Comparison of ENCODE assay signal across 1 cellular context in the genomic region with DNA sequence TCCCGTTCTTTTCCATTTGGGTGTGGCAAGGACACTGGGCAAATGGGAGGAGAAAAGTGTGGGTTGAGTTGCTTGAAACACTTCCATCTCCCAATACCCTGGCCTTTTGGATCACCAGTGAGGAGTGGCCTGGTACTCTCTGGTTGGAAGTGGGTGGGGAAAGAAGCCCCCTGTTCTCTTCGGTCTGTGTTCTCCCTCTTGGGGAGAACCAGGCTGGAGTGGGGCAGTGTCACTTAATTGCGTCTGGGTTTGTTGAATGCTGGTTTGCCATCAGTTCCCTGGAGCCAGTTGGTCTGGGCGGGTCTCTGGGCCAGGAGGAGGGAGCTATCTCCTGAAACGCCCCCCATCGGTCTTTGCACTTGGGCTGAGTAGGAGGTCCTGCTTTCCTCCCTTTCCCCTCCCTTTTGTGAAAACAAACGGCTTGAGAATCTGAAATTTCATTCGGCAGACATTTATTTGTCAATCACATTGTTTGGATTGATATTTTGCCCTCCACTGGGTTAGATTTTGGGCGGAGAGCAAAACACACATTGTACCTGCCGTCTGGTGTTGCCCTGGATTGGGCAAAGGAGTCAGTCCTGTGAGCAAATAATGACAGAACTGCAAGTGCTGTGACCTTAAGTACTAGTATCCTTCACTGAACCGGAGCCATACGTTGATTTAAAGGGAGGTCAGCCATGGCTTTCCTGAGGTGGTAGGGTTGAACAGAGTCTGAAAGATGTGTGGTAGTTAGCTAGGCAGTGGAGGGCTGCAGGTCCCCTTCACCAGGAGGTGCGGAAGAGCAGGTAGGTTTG.
TF ChIP-seq lines count a peak whose summit lies in the region.

No MANE protein-coding gene starts in this region.

TF ChIP-seq in HepG2, 621 proteins besides CTCF, POLR2A, EP300 and RAD21 (continued from another document and continues in another):
- TF ChIP-seq, protein P1, sequence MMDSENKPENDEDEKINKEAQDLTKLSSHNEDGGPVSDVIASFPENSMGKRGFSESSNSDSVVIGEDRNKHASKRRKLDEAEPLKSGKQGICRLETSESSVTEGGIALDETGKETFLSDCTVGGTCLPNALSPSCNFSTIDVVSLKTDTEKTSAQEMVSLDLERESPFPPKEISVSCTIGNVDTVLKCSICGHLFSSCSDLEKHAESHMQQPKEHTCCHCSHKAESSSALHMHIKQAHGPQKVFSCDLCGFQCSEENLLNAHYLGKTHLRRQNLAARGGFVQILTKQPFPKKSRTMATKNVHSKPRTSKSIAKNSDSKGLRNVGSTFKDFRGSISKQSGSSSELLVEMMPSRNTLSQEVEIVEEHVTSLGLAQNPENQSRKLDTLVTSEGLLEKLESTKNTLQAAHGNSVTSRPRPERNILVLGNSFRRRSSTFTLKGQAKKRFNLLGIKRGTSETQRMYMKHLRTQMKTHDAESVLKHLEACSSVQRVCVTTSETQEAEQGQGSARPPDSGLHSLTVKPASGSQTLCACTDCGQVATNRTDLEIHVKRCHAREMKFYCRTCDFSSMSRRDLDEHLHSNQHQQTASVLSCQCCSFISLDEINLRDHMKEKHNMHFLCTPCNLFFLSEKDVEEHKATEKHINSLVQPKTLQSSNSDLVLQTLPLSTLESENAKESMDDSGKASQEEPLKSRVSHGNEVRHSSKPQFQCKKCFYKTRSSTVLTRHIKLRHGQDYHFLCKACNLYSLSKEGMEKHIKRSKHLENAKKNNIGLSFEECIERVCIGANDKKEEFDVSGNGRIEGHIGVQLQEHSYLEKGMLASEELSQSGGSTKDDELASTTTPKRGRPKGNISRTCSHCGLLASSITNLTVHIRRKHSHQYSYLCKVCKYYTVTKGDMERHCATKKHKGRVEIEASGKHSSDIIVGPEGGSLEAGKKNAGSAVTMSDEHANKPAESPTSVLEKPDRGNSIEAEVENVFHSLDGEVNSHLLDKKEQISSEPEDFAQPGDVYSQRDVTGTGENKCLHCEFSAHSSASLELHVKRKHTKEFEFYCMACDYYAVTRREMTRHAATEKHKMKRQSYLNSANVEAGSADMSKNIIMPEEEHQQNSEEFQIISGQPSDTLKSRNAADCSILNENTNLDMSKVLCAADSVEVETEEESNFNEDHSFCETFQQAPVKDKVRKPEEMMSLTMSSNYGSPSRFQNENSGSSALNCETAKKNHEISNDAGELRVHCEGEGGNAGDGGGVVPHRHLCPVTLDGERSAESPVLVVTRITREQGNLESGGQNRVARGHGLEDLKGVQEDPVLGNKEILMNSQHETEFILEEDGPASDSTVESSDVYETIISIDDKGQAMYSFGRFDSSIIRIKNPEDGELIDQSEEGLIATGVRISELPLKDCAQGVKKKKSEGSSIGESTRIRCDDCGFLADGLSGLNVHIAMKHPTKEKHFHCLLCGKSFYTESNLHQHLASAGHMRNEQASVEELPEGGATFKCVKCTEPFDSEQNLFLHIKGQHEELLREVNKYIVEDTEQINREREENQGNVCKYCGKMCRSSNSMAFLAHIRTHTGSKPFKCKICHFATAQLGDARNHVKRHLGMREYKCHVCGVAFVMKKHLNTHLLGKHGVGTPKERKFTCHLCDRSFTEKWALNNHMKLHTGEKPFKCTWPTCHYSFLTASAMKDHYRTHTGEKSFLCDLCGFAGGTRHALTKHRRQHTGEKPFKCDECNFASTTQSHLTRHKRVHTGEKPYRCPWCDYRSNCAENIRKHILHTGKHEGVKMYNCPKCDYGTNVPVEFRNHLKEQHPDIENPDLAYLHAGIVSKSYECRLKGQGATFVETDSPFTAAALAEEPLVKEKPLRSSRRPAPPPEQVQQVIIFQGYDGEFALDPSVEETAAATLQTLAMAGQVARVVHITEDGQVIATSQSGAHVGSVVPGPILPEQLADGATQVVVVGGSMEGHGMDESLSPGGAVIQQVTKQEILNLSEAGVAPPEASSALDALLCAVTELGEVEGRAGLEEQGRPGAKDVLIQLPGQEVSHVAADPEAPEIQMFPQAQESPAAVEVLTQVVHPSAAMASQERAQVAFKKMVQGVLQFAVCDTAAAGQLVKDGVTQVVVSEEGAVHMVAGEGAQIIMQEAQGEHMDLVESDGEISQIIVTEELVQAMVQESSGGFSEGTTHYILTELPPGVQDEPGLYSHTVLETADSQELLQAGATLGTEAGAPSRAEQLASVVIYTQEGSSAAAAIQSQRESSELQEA (CRISPR knock-in tag; IDR thresholded peaks at IDR 0.05; ENCODE audit: not compliant biosample characterization): peak; percentile 41
- TF ChIP-seq ZNF772 (CRISPR knock-in tag; IDR thresholded peaks at IDR 0.05) (peak; percentile 40; the same call in 1 of the 2 replicates), ZMAT3 (CRISPR knock-in tag; conservative IDR thresholded peaks at IDR 0.05) (no peak), ZNF850 (CRISPR knock-in tag; conservative IDR thresholded peaks at IDR 0.05) (0 out of 2 replicates have a peak, but pooled peaks have one; percentile 51), SAP130 (CRISPR knock-in tag; IDR thresholded peaks at IDR 0.05; ENCODE audit: low read depth) (peak; percentile 31; the same call in 1 of the 2 replicates), CCDC6 (CRISPR knock-in tag; IDR thresholded peaks at IDR 0.05) (peak; percentile 52; the same call in 1 of the 2 replicates), ZC3H13 (CRISPR knock-in tag; IDR thresholded peaks at IDR 0.05) (peak; percentile 56; the same call in 1 of the 2 replicates), ZFYVE20 (CRISPR knock-in tag; IDR thresholded peaks at IDR 0.05; ENCODE audit: borderline replicate concordance, low read depth) (no peak), TCF12 (IDR thresholded peaks at IDR 0.05) (no peak), TCF12 (CRISPR knock-in tag; IDR thresholded peaks at IDR 0.05) (no peak), CHD2 (IDR thresholded peaks at IDR 0.05; ENCODE audit: low read depth, low read length) (no peak), ASH2L (IDR thresholded peaks at IDR 0.05; ENCODE audit: insufficient read length, low read depth, low read length) (no peak), ONECUT2 (CRISPR knock-in tag; IDR thresholded peaks at IDR 0.05) (no peak), ZNF329 (CRISPR knock-in tag; IDR thresholded peaks at IDR 0.05; ENCODE audit: low read depth) (no peak), U2AF2 (IDR thresholded peaks at IDR 0.05; ENCODE audit: low read depth, low read length) (no peak), ZNF570 (CRISPR knock-in tag; IDR thresholded peaks at IDR 0.05; ENCODE audit: borderline replicate concordance) (no peak), ZFP1 (CRISPR knock-in tag; IDR thresholded peaks at IDR 0.05) (no peak), ZNF451 (CRISPR knock-in tag; IDR thresholded peaks at IDR 0.05) (no peak), EED (CRISPR knock-in tag; IDR thresholded peaks at IDR 0.05) (peak; percentile 10; the same call in 1 of the 2 replicates), ZNF577 (CRISPR knock-in tag; IDR thresholded peaks at IDR 0.05; ENCODE audit: borderline replicate concordance, low read depth) (no peak), ZBTB7B (CRISPR knock-in tag; IDR thresholded peaks at IDR 0.05) (peak; percentile 15; the same call in 1 of the 2 replicates), HDAC1 (CRISPR knock-in tag; IDR thresholded peaks at IDR 0.05) (peak; percentile 61), ZNF263 (CRISPR knock-in tag; IDR thresholded peaks at IDR 0.05) (0 out of 2 replicates have a peak, but pooled peaks have one; percentile 4), ZNF607 (CRISPR knock-in tag; IDR thresholded peaks at IDR 0.05; ENCODE audit: borderline replicate concordance) (no peak), HOXA9 (CRISPR knock-in tag; IDR thresholded peaks at IDR 0.05; ENCODE audit: borderline replicate concordance) (0 out of 2 replicates have a peak, but pooled peaks have one; percentile 45), POLR2AphosphoS5 (IDR thresholded peaks at IDR 0.05; ENCODE audit: low read depth, low read length) (peak; percentile 59), PHF21A (CRISPR knock-in tag; IDR thresholded peaks at IDR 0.05) (0 out of 2 replicates have a peak, but pooled peaks have one; percentile 23), TBX2 (CRISPR knock-in tag; IDR thresholded peaks at IDR 0.05; ENCODE audit: borderline replicate concordance) (0 out of 2 replicates have a peak, but pooled peaks have one; percentile 22), NONO (IDR thresholded peaks at IDR 0.05) (no peak), NONO (CRISPR knock-in tag; conservative IDR thresholded peaks at IDR 0.05) (peak; percentile 59; the same call in 1 of the 2 replicates), MTF2 (CRISPR knock-in tag; IDR thresholded peaks at IDR 0.05; ENCODE audit: borderline replicate concordance) (0 out of 2 replicates have a peak, but pooled peaks have one; percentile 19), ADNP (CRISPR knock-in tag; IDR thresholded peaks at IDR 0.05) (no peak), MED8 (CRISPR knock-in tag; IDR thresholded peaks at IDR 0.05; ENCODE audit: insufficient replicate concordance) (peak; percentile 50), ZNF296 (CRISPR knock-in tag; conservative IDR thresholded peaks at IDR 0.05) (no peak), ZNF674 (CRISPR knock-in tag; IDR thresholded peaks at IDR 0.05; ENCODE audit: low read depth) (no peak), CBX5 (CRISPR knock-in tag; IDR thresholded peaks at IDR 0.05; ENCODE audit: borderline replicate concordance) (0 out of 2 replicates have a peak, but pooled peaks have one; percentile 15), SMAD3 (CRISPR knock-in tag; IDR thresholded peaks at IDR 0.05) (peak; percentile 23; the same call in 1 of the 2 replicates), GATAD2A (CRISPR knock-in tag; IDR thresholded peaks at IDR 0.05) (peak; percentile 11; the same call in 1 of the 2 replicates), ZFP41 (CRISPR knock-in tag; IDR thresholded peaks at IDR 0.05; ENCODE audit: borderline replicate concordance) (no peak), CHD4 (IDR thresholded peaks at IDR 0.05; ENCODE audit: borderline replicate concordance, low read length) (no peak), ATF1 (CRISPR knock-in tag; IDR thresholded peaks at IDR 0.05) (no peak), YEATS4 (CRISPR knock-in tag; IDR thresholded peaks at IDR 0.05; ENCODE audit: borderline replicate concordance) (peak; percentile 41; the same call in 1 of the 2 replicates), ZNF12 (CRISPR knock-in tag; IDR thresholded peaks at IDR 0.05) (no peak)
- TF ChIP-seq, protein P2, sequence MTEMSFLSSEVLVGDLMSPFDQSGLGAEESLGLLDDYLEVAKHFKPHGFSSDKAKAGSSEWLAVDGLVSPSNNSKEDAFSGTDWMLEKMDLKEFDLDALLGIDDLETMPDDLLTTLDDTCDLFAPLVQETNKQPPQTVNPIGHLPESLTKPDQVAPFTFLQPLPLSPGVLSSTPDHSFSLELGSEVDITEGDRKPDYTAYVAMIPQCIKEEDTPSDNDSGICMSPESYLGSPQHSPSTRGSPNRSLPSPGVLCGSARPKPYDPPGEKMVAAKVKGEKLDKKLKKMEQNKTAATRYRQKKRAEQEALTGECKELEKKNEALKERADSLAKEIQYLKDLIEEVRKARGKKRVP (CRISPR knock-in tag; IDR thresholded peaks at IDR 0.05): 0 out of 4 replicates have a peak, but pooled peaks of 1 of the 2 experiments have one; percentile 18
- TF ChIP-seq, protein P3, sequence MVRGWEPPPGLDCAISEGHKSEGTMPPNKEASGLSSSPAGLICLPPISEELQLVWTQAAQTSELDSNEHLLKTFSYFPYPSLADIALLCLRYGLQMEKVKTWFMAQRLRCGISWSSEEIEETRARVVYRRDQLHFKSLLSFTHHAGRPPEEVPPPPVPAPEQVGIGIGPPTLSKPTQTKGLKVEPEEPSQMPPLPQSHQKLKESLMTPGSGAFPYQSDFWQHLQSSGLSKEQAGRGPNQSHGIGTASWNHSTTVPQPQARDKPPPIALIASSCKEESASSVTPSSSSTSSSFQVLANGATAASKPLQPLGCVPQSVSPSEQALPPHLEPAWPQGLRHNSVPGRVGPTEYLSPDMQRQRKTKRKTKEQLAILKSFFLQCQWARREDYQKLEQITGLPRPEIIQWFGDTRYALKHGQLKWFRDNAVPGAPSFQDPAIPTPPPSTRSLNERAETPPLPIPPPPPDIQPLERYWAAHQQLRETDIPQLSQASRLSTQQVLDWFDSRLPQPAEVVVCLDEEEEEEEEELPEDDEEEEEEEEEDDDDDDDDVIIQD (CRISPR knock-in tag; IDR thresholded peaks at IDR 0.05; ENCODE audit: low read depth): 0 out of 2 replicates have a peak, but pooled peaks have one; percentile 9
- TF ChIP-seq, protein P4, sequence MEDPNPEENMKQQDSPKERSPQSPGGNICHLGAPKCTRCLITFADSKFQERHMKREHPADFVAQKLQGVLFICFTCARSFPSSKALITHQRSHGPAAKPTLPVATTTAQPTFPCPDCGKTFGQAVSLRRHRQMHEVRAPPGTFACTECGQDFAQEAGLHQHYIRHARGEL (CRISPR knock-in tag; IDR thresholded peaks at IDR 0.05): no peak
- TF ChIP-seq, protein P5, sequence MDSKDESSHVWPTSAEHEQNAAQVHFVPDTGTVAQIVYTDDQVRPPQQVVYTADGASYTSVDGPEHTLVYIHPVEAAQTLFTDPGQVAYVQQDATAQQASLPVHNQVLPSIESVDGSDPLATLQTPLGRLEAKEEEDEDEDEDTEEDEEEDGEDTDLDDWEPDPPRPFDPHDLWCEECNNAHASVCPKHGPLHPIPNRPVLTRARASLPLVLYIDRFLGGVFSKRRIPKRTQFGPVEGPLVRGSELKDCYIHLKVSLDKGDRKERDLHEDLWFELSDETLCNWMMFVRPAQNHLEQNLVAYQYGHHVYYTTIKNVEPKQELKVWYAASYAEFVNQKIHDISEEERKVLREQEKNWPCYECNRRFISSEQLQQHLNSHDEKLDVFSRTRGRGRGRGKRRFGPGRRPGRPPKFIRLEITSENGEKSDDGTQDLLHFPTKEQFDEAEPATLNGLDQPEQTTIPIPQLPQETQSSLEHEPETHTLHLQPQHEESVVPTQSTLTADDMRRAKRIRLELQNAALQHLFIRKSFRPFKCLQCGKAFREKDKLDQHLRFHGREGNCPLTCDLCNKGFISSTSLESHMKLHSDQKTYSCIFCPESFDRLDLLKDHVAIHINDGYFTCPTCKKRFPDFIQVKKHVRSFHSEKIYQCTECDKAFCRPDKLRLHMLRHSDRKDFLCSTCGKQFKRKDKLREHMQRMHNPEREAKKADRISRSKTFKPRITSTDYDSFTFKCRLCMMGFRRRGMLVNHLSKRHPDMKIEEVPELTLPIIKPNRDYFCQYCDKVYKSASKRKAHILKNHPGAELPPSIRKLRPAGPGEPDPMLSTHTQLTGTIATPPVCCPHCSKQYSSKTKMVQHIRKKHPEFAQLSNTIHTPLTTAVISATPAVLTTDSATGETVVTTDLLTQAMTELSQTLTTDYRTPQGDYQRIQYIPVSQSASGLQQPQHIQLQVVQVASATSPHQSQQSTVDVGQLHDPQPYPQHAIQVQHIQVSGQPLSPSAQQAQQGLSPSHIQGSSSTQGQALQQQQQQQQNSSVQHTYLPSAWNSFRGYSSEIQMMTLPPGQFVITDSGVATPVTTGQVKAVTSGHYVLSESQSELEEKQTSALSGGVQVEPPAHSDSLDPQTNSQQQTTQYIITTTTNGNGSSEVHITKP (CRISPR knock-in tag; IDR thresholded peaks at IDR 0.05; ENCODE audit: low read depth): 0 out of 2 replicates have a peak, but pooled peaks have one; percentile 29
- TF ChIP-seq, protein P6, sequence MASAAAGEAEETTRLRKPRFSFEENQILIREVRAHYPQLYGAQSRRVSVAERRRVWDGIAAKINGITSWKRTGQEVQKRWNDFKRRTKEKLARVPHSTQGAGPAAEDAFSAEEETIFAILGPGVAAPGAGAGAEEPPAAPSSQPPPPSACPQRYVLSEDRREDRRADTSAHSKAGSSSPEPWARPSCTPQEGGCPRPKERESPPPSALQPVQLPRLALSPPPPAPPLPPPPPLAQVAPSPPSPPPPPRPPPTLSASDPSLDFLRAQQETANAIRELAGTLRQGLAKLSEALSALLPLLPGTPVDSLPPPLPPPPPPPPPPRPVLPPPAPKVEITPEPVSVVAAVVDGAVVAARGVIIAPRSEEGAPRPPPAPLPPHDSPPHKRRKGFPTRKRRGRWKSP (CRISPR knock-in tag; IDR thresholded peaks at IDR 0.05): 0 out of 2 replicates have a peak, but pooled peaks have one; percentile 52
- TF ChIP-seq, protein P7, sequence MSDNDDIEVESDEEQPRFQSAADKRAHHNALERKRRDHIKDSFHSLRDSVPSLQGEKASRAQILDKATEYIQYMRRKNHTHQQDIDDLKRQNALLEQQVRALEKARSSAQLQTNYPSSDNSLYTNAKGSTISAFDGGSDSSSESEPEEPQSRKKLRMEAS (IDR thresholded peaks at IDR 0.05): no peak
